Comparison of ENCODE assay signal across 2 cellular contexts in genomic region chr4:1464581-1465171, GRCh38.
TF ChIP-seq lines count a peak whose summit lies in the region.

No MANE protein-coding gene starts in this region.

TF ChIP-seq in GM23338, 12 proteins besides CTCF, POLR2A, EP300 and RAD21 (continued from another document):
- TF ChIP-seq, protein P1, sequence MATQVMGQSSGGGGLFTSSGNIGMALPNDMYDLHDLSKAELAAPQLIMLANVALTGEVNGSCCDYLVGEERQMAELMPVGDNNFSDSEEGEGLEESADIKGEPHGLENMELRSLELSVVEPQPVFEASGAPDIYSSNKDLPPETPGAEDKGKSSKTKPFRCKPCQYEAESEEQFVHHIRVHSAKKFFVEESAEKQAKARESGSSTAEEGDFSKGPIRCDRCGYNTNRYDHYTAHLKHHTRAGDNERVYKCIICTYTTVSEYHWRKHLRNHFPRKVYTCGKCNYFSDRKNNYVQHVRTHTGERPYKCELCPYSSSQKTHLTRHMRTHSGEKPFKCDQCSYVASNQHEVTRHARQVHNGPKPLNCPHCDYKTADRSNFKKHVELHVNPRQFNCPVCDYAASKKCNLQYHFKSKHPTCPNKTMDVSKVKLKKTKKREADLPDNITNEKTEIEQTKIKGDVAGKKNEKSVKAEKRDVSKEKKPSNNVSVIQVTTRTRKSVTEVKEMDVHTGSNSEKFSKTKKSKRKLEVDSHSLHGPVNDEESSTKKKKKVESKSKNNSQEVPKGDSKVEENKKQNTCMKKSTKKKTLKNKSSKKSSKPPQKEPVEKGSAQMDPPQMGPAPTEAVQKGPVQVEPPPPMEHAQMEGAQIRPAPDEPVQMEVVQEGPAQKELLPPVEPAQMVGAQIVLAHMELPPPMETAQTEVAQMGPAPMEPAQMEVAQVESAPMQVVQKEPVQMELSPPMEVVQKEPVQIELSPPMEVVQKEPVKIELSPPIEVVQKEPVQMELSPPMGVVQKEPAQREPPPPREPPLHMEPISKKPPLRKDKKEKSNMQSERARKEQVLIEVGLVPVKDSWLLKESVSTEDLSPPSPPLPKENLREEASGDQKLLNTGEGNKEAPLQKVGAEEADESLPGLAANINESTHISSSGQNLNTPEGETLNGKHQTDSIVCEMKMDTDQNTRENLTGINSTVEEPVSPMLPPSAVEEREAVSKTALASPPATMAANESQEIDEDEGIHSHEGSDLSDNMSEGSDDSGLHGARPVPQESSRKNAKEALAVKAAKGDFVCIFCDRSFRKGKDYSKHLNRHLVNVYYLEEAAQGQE (IDR thresholded peaks at IDR 0.05; ENCODE audit: unreplicated experiment), result no peak
- TF ChIP-seq ZNF462 (CRISPR knock-in tag; IDR thresholded peaks at IDR 0.05), result no peak
- no peak for TF ChIP-seq JUNB (IDR thresholded peaks at IDR 0.05; ENCODE audit: unreplicated experiment)
- TF ChIP-seq STAT1 (IDR thresholded peaks at IDR 0.05; ENCODE audit: unreplicated experiment), result no peak
- no peak for TF ChIP-seq ZNF331 (CRISPR knock-in tag; IDR thresholded peaks at IDR 0.05; ENCODE audit: low read depth)
- TF ChIP-seq EZH2 (IDR thresholded peaks at IDR 0.05; ENCODE audit: low read depth, unreplicated experiment), result no peak
- no peak for TF ChIP-seq POLR2AphosphoS5 (IDR thresholded peaks at IDR 0.05; ENCODE audit: low read depth)
- TF ChIP-seq CREB1 (CRISPR knock-in tag; IDR thresholded peaks at IDR 0.05; ENCODE audit: low read depth), result no peak
- TF ChIP-seq NANOG (IDR thresholded peaks at IDR 0.05; ENCODE audit: borderline replicate concordance), result no peak

TF ChIP-seq in WTC11, 78 proteins besides CTCF, POLR2A, EP300 and RAD21 (continued from another document):
- no peak for TF ChIP-seq OVOL2 (CRISPR knock-in tag; IDR thresholded peaks at IDR 0.05; ENCODE audit: borderline replicate concordance)
- TF ChIP-seq, protein P2, sequence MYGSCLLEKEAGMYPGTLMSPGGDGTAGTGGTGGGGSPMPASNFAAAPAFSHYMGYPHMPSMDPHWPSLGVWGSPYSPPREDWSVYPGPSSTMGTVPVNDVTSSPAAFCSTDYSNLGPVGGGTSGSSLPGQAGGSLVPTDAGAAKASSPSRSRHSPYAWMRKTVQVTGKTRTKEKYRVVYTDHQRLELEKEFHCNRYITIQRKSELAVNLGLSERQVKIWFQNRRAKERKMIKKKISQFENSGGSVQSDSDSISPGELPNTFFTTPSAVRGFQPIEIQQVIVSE (CRISPR knock-in tag; IDR thresholded peaks at IDR 0.05; ENCODE audit: borderline replicate concordance), result no peak
- TF ChIP-seq ETV6 (CRISPR knock-in tag; IDR thresholded peaks at IDR 0.05), result no peak
- TF ChIP-seq ZMAT4 (CRISPR knock-in tag; IDR thresholded peaks at IDR 0.05), result no peak
- no peak for TF ChIP-seq ELF4 (CRISPR knock-in tag; IDR thresholded peaks at IDR 0.05; ENCODE audit: low read depth)
- no peak for TF ChIP-seq HMGA2 (CRISPR knock-in tag; IDR thresholded peaks at IDR 0.05)
- no peak for TF ChIP-seq NFE2L1 (CRISPR knock-in tag; IDR thresholded peaks at IDR 0.05)
- no peak for TF ChIP-seq TEAD4 (CRISPR knock-in tag; IDR thresholded peaks at IDR 0.05)
- TF ChIP-seq ZNF232 (CRISPR knock-in tag; IDR thresholded peaks at IDR 0.05), result no peak
- no peak for TF ChIP-seq RORB (CRISPR knock-in tag; IDR thresholded peaks at IDR 0.05)
- no peak for TF ChIP-seq IRF1 (CRISPR knock-in tag; IDR thresholded peaks at IDR 0.05)
- no peak for TF ChIP-seq TEAD1 (CRISPR knock-in tag; IDR thresholded peaks at IDR 0.05)
